In the genomic region with DNA sequence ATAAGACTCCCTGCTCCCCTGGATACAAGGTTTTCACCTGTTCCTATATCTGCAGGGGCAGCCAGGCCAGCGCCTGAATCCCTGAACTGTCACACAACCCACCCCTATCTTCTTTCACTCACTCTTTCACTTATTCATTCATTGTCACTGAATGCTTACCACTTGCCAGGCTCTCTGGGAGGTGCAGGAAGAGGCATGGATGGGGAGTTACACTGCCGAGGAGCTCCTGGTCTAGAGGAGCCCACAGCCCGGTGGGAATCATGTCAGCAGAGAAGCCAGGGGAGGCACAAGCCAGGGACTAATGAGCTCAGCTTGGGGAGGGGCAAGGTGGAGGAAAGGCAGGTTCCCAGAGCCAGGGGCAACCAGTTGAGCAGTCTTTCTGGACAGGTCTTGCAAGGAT, we compare ENCODE assay signal across 16 cellular contexts.
"Had no signal": no experiment of that assay in that cellular context is flagged by ENCODE, and none has a peak within 500 bp of the region (broad histone marks: within the 10 kb centered on the region; RNA-seq: fewer than 3 reads in every experiment).

No MANE protein-coding gene starts in this region.

- H3K9me3 Mint-ChIP-seq: activated CD8-positive, alpha-beta T cell treated with anti-CD3 and anti-CD28 coated beads for 36 hours; activated naive CD4-positive, alpha-beta T cell treated with anti-CD3 and anti-CD28 coated beads, Interleukin-2, amount 50 U/mL, for 72 hours; activated T-cell treated with anti-CD3 and anti-CD28 coated beads, Interleukin-2, amount 50 U/mL, for 4 hours; memory B cell; naive thymus-derived CD8-positive, alpha-beta T cell had no signal

- ATAC-seq: activated CD4-positive, alpha-beta T cell treated with anti-CD3 and anti-CD28 coated beads for 36 hours; activated CD8-positive, alpha-beta T cell treated with anti-CD3 and anti-CD28 coated beads for 36 hours; activated naive CD4-positive, alpha-beta T cell treated with anti-CD3 and anti-CD28 coated beads, Interleukin-2, amount 50 U/mL, for 72 hours; activated T-cell treated with anti-CD3 and anti-CD28 coated beads, Interleukin-2, amount 50 U/mL, for 4 hours; left ventricle myocardium superior; naive thymus-derived CD8-positive, alpha-beta T cell; sciatic nerve; T-helper 17 cell had no signal

- H3K36me3 ChIP-seq: WERI-Rb-1 had no signal

- H3K27ac Mint-ChIP-seq: activated CD4-positive, alpha-beta T cell treated with anti-CD3 and anti-CD28 coated beads for 36 hours; activated CD8-positive, alpha-beta T cell treated with anti-CD3 and anti-CD28 coated beads for 36 hours; activated naive CD4-positive, alpha-beta T cell treated with anti-CD3 and anti-CD28 coated beads, Interleukin-2, amount 50 U/mL, for 72 hours; memory B cell; naive thymus-derived CD8-positive, alpha-beta T cell; T-helper 17 cell had no signal

- H3K27ac ChIP-seq: WERI-Rb-1 had no signal

- DNase-seq: activated CD4-positive, alpha-beta T cell treated with anti-CD3 and anti-CD28 coated beads for 36 hours; activated CD8-positive, alpha-beta T cell treated with anti-CD3 and anti-CD28 coated beads for 36 hours; activated gamma-delta T cell; activated T-cell treated with anti-CD3 and anti-CD28 coated beads, Interleukin-2, amount 50 U/mL, for 4 hours; caudate nucleus; cortex of kidney; effector CD4-positive, alpha-beta T cell; foreskin fibroblast; left ventricle myocardium superior; naive thymus-derived CD8-positive, alpha-beta T cell; stimulated activated CD4-positive, alpha-beta T cell treated with anti-CD3 and anti-CD28 coated beads, Interleukin-1b, Interleukin-23, amount 100 ng/mL, for 48 hours; T-helper 17 cell; WERI-Rb-1 had no signal

- H3K4me3 Mint-ChIP-seq: activated CD4-positive, alpha-beta T cell treated with anti-CD3 and anti-CD28 coated beads for 36 hours; activated CD8-positive, alpha-beta T cell treated with anti-CD3 and anti-CD28 coated beads for 36 hours; activated T-cell treated with anti-CD3 and anti-CD28 coated beads, Interleukin-2, amount 50 U/mL, for 4 hours; memory B cell; naive thymus-derived CD8-positive, alpha-beta T cell; T-helper 17 cell had no signal

- H3K36me3 Mint-ChIP-seq: activated naive CD4-positive, alpha-beta T cell treated with anti-CD3 and anti-CD28 coated beads, Interleukin-2, amount 50 U/mL, for 72 hours; memory B cell; naive thymus-derived CD8-positive, alpha-beta T cell had no signal

- H3K4me1 Mint-ChIP-seq: activated CD4-positive, alpha-beta T cell treated with anti-CD3 and anti-CD28 coated beads for 36 hours; memory B cell had no signal
